8 cellular contexts compared by ENCODE assay signal in genomic region chr1:40691538-40692428, GRCh38. TPM values are rescaled to one million over a fixed set of nuclear protein-coding genes. Genes with fewer than 3 reads are reported as not detected.
DNase-seq lines count a peak whose midpoint lies in the region; ATAC-seq, FAIRE-seq and TF ChIP-seq lines count a peak whose summit lies in the region.

Gene NFYC (plus strand): TSS chr1:40691704. CDS start chr1:40738844, 47,140 bp downstream.

- H3K9me3 ChIP-seq in pancreas (no peaks in the 10 kb centered on the region), tibial artery (no peaks in the 10 kb centered on the region)

- H3K27me3 ChIP-seq in pancreas (no peaks in the 10 kb centered on the region), tibial artery (no peaks in the 10 kb centered on the region)

- TF ChIP-seq CTCF in pancreas (IDR thresholded peaks at IDR 0.05): no peak
- TF ChIP-seq CTCF in tibial artery (IDR thresholded peaks at IDR 0.05): peak in 1 of 2 experiments; percentile 12

- DNase-seq in NCI-H1417 (lab: John Stamatoyannopoulos, UW): peak; percentile 98 to 100 (median 99)
- DNase-seq in SW 1271 (lab: John Stamatoyannopoulos, UW): peak; percentile 93 to 95
- DNase-seq in activated naive CD8-positive, alpha-beta T cell treated with anti-CD3 and anti-CD28 coated beads, Interleukin-2, amount 50 U/mL, for 16 hours (ENCODE audit: low read depth, low spot score): peak; percentile 87
- peak; percentile 98 for DNase-seq in Right ventricle myocardium inferior (ENCODE audit: missing footprints)
- DNase-seq in pancreas: peak; percentile 92 to 99 (median 97)
- peak; percentile 97 to 98 for DNase-seq in tibial artery

- peak; percentile 81 for TF ChIP-seq POLR2A in GM10847 (IDR thresholded peaks at IDR 0.05; ENCODE audit: extremely low read depth, insufficient read length)

- H3K4me1 ChIP-seq in pancreas (peaks cover 16 to 25% (median 22%) of the 10 kb centered on the region in 3 donors), tibial artery (peaks cover 0 to 42% (median 18%) of the 10 kb centered on the region in 4 donors)

- H3K4me3 ChIP-seq in pancreas (peak within 1 kb of the TSS; percentile 66 to 93 (median 82)), tibial artery (peak within 1 kb of the TSS; percentile 85 to 97)

- H3K27ac ChIP-seq in pancreas (peak within 1 kb of the TSS; percentile 98 to 99 (median 98)), tibial artery (peak within 1 kb of the TSS; percentile 99)

- no peak for FAIRE-seq in pancreas (lab: Jason Lieb, UNC)

- ATAC-seq in HG02678 (IDR thresholded peaks at IDR 0.05; ENCODE audit: unreplicated experiment) (peak; percentile 80), Right ventricle myocardium inferior (peak; percentile 95), pancreas (peak; percentile 90 to 96 (median 93))

- intact Hi-C loops in Right ventricle myocardium inferior (cut with DNase I): loop anchor here (2.0 kb wide), 1 partner anchor 17 kb away; no protein-coding TSS in a partner anchor
- intact Hi-C loops in pancreas (cut with DNase I): no loop called here
- intact Hi-C loops in tibial artery (cut with DNase I; ENCODE audit: low total_unique reads): no loop called here

- H3K36me3 ChIP-seq in pancreas (no peaks in the 10 kb centered on the region), tibial artery (peaks cover 0 to 11% (median 0%) of the 10 kb centered on the region in 3 donors)

- 0% methylated on average over 64 to 84 of the region's 84 CpGs for WGBS in pancreas, 2 donors

RNA-seq across cellular contexts. Expression of gene NFYC, which starts in this region (rescaled TPM):
- total RNA-seq in Right ventricle myocardium inferior (62.3 TPM), pancreas (10 to 100 TPM; 23.0 to 39.6 (median 28.2) TPM)
- 10 to 100 TPM; 21.3 to 33.8 TPM for polyA plus RNA-seq in pancreas

Comparison
In these comparisons a context has a peak if more than half of its experiments do, and no peak if none do; other contexts are left out.
1. Peak in every context shown above with its lines: DNase-seq, ATAC-seq, H3K4me3 ChIP-seq and H3K27ac ChIP-seq.